Comparison of ENCODE assay signal across 1 cellular context in genomic region chr20:34755367-34755766, GRCh38.
TF ChIP-seq lines count a peak whose summit lies in the region.

No MANE protein-coding gene starts in this region.

TF ChIP-seq in GM12878, 131 proteins besides CTCF, POLR2A, EP300 and RAD21 (continued from another document and continues in another):
- TF ChIP-seq CUX1 (IDR thresholded peaks at IDR 0.05; ENCODE audit: insufficient replicate concordance, low read depth, low read length) (no peak), SKIL (IDR thresholded peaks at IDR 0.05; ENCODE audit: low read depth, poor library complexity, severe bottlenecking) (no peak), CEBPZ (IDR thresholded peaks at IDR 0.05; ENCODE audit: low read depth, low read length) (no peak), NKRF (conservative IDR thresholded peaks at IDR 0.05) (no peak), E4F1 (IDR thresholded peaks at IDR 0.05; ENCODE audit: borderline replicate concordance, partially characterized antibody) (no peak), ZNF207 (IDR thresholded peaks at IDR 0.05; ENCODE audit: borderline replicate concordance) (no peak), LARP7 (IDR thresholded peaks at IDR 0.05) (no peak), SP1 (IDR thresholded peaks at IDR 0.05; ENCODE audit: low read depth, low read length) (no peak), ZNF384 (IDR thresholded peaks at IDR 0.05; ENCODE audit: borderline replicate concordance, low read depth, low read length) (no peak), TCF3 (IDR thresholded peaks at IDR 0.05; ENCODE audit: borderline replicate concordance, insufficient read depth, low read depth, low read length) (no peak), REST (IDR thresholded peaks at IDR 0.05; ENCODE audit: low read depth, low read length) (no peak), IRF4 (IDR thresholded peaks at IDR 0.05; ENCODE audit: low read depth, low read length) (peak; percentile 83), POLR2AphosphoS2 (IDR thresholded peaks at IDR 0.05; ENCODE audit: low read depth, low read length) (no peak), BACH1 (IDR thresholded peaks at IDR 0.05; ENCODE audit: borderline replicate concordance) (no peak), MYC (IDR thresholded peaks at IDR 0.05; ENCODE audit: insufficient read depth, insufficient read length, insufficient replicate concordance, low read length, severe bottlenecking) (no peak), DPF2 (IDR thresholded peaks at IDR 0.05) (peak; percentile 78), NBN (IDR thresholded peaks at IDR 0.05) (no peak), SMC3 (IDR thresholded peaks at IDR 0.05; ENCODE audit: borderline replicate concordance, low read length) (no peak), HCFC1 (IDR thresholded peaks at IDR 0.05; ENCODE audit: low read length) (no peak), HSF1 (IDR thresholded peaks at IDR 0.05; ENCODE audit: low read depth, low read length) (no peak), CBFB (IDR thresholded peaks at IDR 0.05; ENCODE audit: low read depth) (no peak), ZBTB40 (IDR thresholded peaks at IDR 0.05; ENCODE audit: borderline replicate concordance) (no peak), RB1 (IDR thresholded peaks at IDR 0.05; ENCODE audit: borderline replicate concordance) (no peak), SIX5 (IDR thresholded peaks at IDR 0.05; ENCODE audit: low read depth, low read length, severe bottlenecking) (no peak), MTA3 (IDR thresholded peaks at IDR 0.05; ENCODE audit: borderline replicate concordance, low read length) (no peak), BHLHE40 (IDR thresholded peaks at IDR 0.05; ENCODE audit: borderline replicate concordance in 1 of 2, low read depth in 2 of 2, low read length in 1 of 2) (no peak), TAF1 (IDR thresholded peaks at IDR 0.05; ENCODE audit: borderline replicate concordance, low read depth, low read length) (no peak)
